Comparison of ENCODE assay signal across 19 cellular contexts in genomic region chr7:157553256-157553655, GRCh38.
DNase-seq lines count a peak whose midpoint lies in the region; ATAC-seq lines count a peak whose summit lies in the region.
"Had no signal": no experiment of that assay in that cellular context is flagged by ENCODE, and none has a peak within 500 bp of the region (broad histone marks: within the 10 kb centered on the region; RNA-seq: fewer than 3 reads in every experiment).

No MANE protein-coding gene starts in this region.

- H3K56ac ChIP-seq in mesendoderm (ENCODE audit: low read length) = no peak overlapping the region

- no peak overlapping the region for H2BK15ac ChIP-seq in mesendoderm (replicated peaks; ENCODE audit: low read depth)

- intact Hi-C loops in activated CD4-positive, alpha-beta T cell treated with anti-CD3 and anti-CD28 coated beads for 36 hours (cut with DNase I, micrococcal nuclease) = no loop called here
- intact Hi-C loops in posterior vena cava (cut with DNase I) = no loop called here

- no peak overlapping the region for H3K18ac ChIP-seq in mesendoderm (ENCODE audit: low read length)

- WGBS in mesendoderm (ENCODE audit: extremely low coverage, insufficient coverage, low lambda C conversion rate) = no CpG with 5 or more reads among the region's 18 CpGs

- no peak overlapping the region for H3K27ac Mint-ChIP-seq in activated CD4-positive, alpha-beta T cell treated with anti-CD3 and anti-CD28 coated beads for 36 hours

- peak; percentile 1 for DNase-seq in activated CD4-positive, alpha-beta T cell treated with anti-CD3 and anti-CD28 coated beads for 36 hours
- DNase-seq in activated CD4-positive, alpha-beta T cell treated with anti-CD3 and anti-CD28 coated beads for 1 hour = no peak
- DNase-seq in MV-4-11 (lab: John Stamatoyannopoulos, UW) (peak; percentile 11), islet precursor cell (peak; percentile 33), posterior vena cava (ENCODE audit: low spot score) (peak; percentile 60), kidney tubule cell (ENCODE audit: low spot score) (no peak), DMS79 treated with DMSO at 0.1 percent for 48 hours (lab: John Stamatoyannopoulos, UW) (no peak), mesendoderm (no peak)
- DNase-seq: AML-193, COR-L47, DMS 273 treated with DMSO at 0.1 percent for 48 hours, GDM1, KBM-7, NCI-H1694 treated with DMSO at 0.1 percent for 48 hours, NCI-H2107, NCI-H510A, NCI-H748 treated with DMSO at 0.1 percent for 48 hours, RPMI8226 had no signal

- H2AK5ac ChIP-seq in mesendoderm (ENCODE audit: low read length) = no peak overlapping the region

- no peaks in the 10 kb centered on the region for H3K4me1 ChIP-seq in mesendoderm (ENCODE audit: control insufficient read depth, low read depth, low read length)

- H2BK5ac ChIP-seq in mesendoderm (ENCODE audit: low read length) = no peak overlapping the region

- H3K4me3 ChIP-seq in mesendoderm (ENCODE audit: low read length) = no peak overlapping the region

- no peaks in the 10 kb centered on the region for H3K27me3 Mint-ChIP-seq in activated CD4-positive, alpha-beta T cell treated with anti-CD3 and anti-CD28 coated beads for 36 hours

- no peak overlapping the region for H4K5ac ChIP-seq in mesendoderm (ENCODE audit: low read length)

- no peaks in the 10 kb centered on the region for H3K27me3 ChIP-seq in mesendoderm (ENCODE audit: insufficient read depth, low read length, poor library complexity)

- no peak overlapping the region for H3K4ac ChIP-seq in mesendoderm (ENCODE audit: low read depth, low read length)

- H3K4me2 ChIP-seq in mesendoderm (ENCODE audit: low read length) = no peak overlapping the region

- CTCF ChIA-PET in activated CD4-positive, alpha-beta T cell treated with anti-CD3 and anti-CD28 coated beads for 36 hours (lab: Charles Lee) = no interaction called here

- H3K36me3 ChIP-seq in mesendoderm (ENCODE audit: control insufficient read depth, insufficient read depth, low read length) = no peaks in the 10 kb centered on the region

- ATAC-seq in activated CD4-positive, alpha-beta T cell treated with anti-CD3 and anti-CD28 coated beads for 36 hours = no peak

- no peaks in the 10 kb centered on the region for H3K36me3 Mint-ChIP-seq in activated CD4-positive, alpha-beta T cell treated with anti-CD3 and anti-CD28 coated beads for 36 hours (ENCODE audit: low read depth)

- no peak overlapping the region for H3K9ac ChIP-seq in mesendoderm (ENCODE audit: low read length)

- no peak overlapping the region for H3K23ac ChIP-seq in mesendoderm (ENCODE audit: low read length)

- H3K4me1 Mint-ChIP-seq in activated CD4-positive, alpha-beta T cell treated with anti-CD3 and anti-CD28 coated beads for 36 hours = no peaks in the 10 kb centered on the region

- H3K79me1 ChIP-seq in mesendoderm (ENCODE audit: low read length) = no peaks in the 10 kb centered on the region

- no peak overlapping the region for H2BK120ac ChIP-seq in mesendoderm (ENCODE audit: low read depth, low read length)

- H3K4me3 Mint-ChIP-seq in activated CD4-positive, alpha-beta T cell treated with anti-CD3 and anti-CD28 coated beads for 36 hours = no peak overlapping the region

- H4K8ac ChIP-seq in mesendoderm (ENCODE audit: low read depth, low read length) = no peak overlapping the region

- POLR2A ChIA-PET in activated CD4-positive, alpha-beta T cell treated with anti-CD3 and anti-CD28 coated beads for 36 hours (lab: Charles Lee) = no interaction called here

- H3K27ac ChIP-seq in mesendoderm (ENCODE audit: low read depth, low read length) = no peak overlapping the region
- H3K27ac ChIP-seq: 22Rv1 had no signal

- no peaks in the 10 kb centered on the region for H3K9me3 Mint-ChIP-seq in activated CD4-positive, alpha-beta T cell treated with anti-CD3 and anti-CD28 coated beads for 36 hours (ENCODE audit: low read depth)

- no peaks in the 10 kb centered on the region for H3K79me2 ChIP-seq in mesendoderm (ENCODE audit: control insufficient read depth, insufficient read depth, low read length)

Comparison
In these comparisons a context has a peak if more than half of its experiments do, and no peak if none do; other contexts are left out.
1. DNase-seq: peak in activated CD4-positive, alpha-beta T cell treated with anti-CD3 and anti-CD28 coated beads for 36 hours (single experiment), MV-4-11 (single experiment), islet precursor cell (single experiment) and posterior vena cava (single experiment); none in activated CD4-positive, alpha-beta T cell treated with anti-CD3 and anti-CD28 coated beads for 1 hour (single experiment), kidney tubule cell (single experiment), DMS79 treated with DMSO at 0.1 percent for 48 hours (single experiment) and mesendoderm (single experiment).